Comparison of ENCODE assay signal across 27 cellular contexts in the genomic region with DNA sequence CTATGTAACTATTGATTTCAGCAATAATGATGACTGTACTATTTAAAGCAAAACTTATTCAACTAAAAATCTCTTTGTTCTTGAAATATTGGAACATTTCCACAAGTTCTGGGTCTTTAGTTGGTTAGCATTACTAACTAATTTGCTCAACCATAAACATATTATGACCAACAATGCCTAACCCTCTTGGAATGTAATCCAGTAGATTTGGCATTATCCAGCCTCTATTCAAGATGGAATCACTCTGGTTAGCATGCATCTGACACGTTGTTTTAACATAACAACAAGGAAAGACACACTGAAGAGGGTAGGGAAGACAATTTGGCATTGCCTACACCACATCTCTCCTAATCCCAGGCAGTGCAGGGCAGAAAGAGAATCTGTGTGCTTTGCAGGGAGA.
"Had no signal": no experiment of that assay in that cellular context is flagged by ENCODE, and none has a peak within 500 bp of the region (broad histone marks: within the 10 kb centered on the region; RNA-seq: fewer than 3 reads in every experiment).

No MANE protein-coding gene starts in this region.

- H3K79me2 ChIP-seq: parathyroid adenoma had no signal

- DNase-seq: activated CD4-positive, alpha-beta T cell treated with anti-CD3 and anti-CD28 coated beads for 48 hours; activated CD4-positive, alpha-beta T cell treated with anti-CD3 and anti-CD28 coated beads, Interleukin-2, amount 50 U/mL, for 48 hours; activated CD8-positive, alpha-beta memory T cell treated with anti-CD3 and anti-CD28 coated beads, Interleukin-2, amount 50 U/mL, for 48 hours; activated gamma-delta T cell treated with Interleukin-2 at 50 U/mL for 16 hours; activated T-cell treated with anti-CD3 and anti-CD28 coated beads, Interleukin-2, amount 50 U/mL, for 24 hours; anterior cingulate cortex; cortex of kidney; effector memory CD8-positive, alpha-beta T cell; foreskin fibroblast; head of caudate nucleus; hippocampal formation; kidney; left colon; mammary epithelial cell; naive B cell; nephron progenitor cell; occipital lobe; psoas muscle; stimulated activated CD4-positive, alpha-beta T cell treated with anti-CD3 and anti-CD28 coated beads, Interleukin-15, amount 100 ng/mL, for 24 hours; stimulated activated CD4-positive, alpha-beta T cell treated with anti-CD3 and anti-CD28 coated beads, Interleukin-2, amount 100 ng/mL, for 24 hours; stimulated activated naive B cell treated with anti-CD40 and anti-IgM and Interleukin-4, amounts not matched to agents 10 μg/mL and 1 μg/mL and 100 μg/mL, for 72 hours; stomach; thyroid gland had no signal

- ATAC-seq: activated CD4-positive, CD25-positive, alpha-beta regulatory T cell treated with anti-CD3 and anti-CD28 coated beads, Interleukin-2, amount 50 U/mL, for 24 hours; effector memory CD8-positive, alpha-beta T cell; left colon; psoas muscle; stimulated activated naive B cell treated with anti-CD40 and anti-IgM and Interleukin-4, amounts not matched to agents 10 μg/mL and 1 μg/mL and 100 μg/mL, for 72 hours had no signal

- H2AFZ ChIP-seq: parathyroid adenoma had no signal

- H3K27ac ChIP-seq: parathyroid adenoma, psoas muscle, right atrium auricular region, stomach, thyroid gland, VCaP had no signal

- H3K4me3 ChIP-seq: psoas muscle, right atrium auricular region, stomach, thyroid gland had no signal

- H3K27me3 ChIP-seq: right atrium auricular region, stomach, thyroid gland had no signal

- H3K9me3 ChIP-seq: psoas muscle, right atrium auricular region, stomach, thyroid gland had no signal

- H3K4me1 ChIP-seq: parathyroid adenoma, psoas muscle, right atrium auricular region, stomach, thyroid gland had no signal

- H3K36me3 ChIP-seq: right atrium auricular region, stomach, thyroid gland had no signal

- H3K9ac ChIP-seq: parathyroid adenoma had no signal
